ENCODE assay signal across 1 cellular context in the genomic region with DNA sequence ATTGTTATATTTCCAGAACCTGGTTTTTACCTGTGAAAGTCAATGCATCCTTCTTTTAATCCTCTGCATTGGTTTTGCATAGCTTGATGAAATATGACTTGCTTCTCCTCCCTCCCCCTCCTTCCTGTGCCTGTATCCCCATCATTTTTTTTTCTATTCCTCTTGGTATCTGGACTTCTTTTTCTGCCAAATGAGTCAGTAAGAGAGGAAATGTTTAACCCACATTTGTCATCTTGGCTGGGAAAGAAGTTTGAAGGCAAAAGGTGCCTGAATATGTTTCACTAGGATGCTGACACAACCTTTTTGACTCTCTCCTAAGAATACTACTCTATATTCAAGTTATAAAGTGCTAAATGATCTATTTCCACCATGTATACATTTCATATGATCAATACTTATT.
TF ChIP-seq lines count a peak whose summit lies in the region.

No MANE protein-coding gene starts in this region.

TF ChIP-seq in WTC11, 78 proteins besides CTCF, POLR2A, EP300 and RAD21 (continued from another document):
- TF ChIP-seq, protein P1, sequence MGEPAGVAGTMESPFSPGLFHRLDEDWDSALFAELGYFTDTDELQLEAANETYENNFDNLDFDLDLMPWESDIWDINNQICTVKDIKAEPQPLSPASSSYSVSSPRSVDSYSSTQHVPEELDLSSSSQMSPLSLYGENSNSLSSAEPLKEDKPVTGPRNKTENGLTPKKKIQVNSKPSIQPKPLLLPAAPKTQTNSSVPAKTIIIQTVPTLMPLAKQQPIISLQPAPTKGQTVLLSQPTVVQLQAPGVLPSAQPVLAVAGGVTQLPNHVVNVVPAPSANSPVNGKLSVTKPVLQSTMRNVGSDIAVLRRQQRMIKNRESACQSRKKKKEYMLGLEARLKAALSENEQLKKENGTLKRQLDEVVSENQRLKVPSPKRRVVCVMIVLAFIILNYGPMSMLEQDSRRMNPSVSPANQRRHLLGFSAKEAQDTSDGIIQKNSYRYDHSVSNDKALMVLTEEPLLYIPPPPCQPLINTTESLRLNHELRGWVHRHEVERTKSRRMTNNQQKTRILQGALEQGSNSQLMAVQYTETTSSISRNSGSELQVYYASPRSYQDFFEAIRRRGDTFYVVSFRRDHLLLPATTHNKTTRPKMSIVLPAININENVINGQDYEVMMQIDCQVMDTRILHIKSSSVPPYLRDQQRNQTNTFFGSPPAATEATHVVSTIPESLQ (CRISPR knock-in tag; IDR thresholded peaks at IDR 0.05): no peak
- TF ChIP-seq ZNF121 (CRISPR knock-in tag; IDR thresholded peaks at IDR 0.05) (no peak), HMGA2 (CRISPR knock-in tag; IDR thresholded peaks at IDR 0.05) (no peak), IRF1 (CRISPR knock-in tag; IDR thresholded peaks at IDR 0.05) (no peak), ZNF219 (CRISPR knock-in tag; IDR thresholded peaks at IDR 0.05; ENCODE audit: borderline replicate concordance) (no peak)
